Comparison of ENCODE assay signal across 6 cellular contexts in the genomic region with DNA sequence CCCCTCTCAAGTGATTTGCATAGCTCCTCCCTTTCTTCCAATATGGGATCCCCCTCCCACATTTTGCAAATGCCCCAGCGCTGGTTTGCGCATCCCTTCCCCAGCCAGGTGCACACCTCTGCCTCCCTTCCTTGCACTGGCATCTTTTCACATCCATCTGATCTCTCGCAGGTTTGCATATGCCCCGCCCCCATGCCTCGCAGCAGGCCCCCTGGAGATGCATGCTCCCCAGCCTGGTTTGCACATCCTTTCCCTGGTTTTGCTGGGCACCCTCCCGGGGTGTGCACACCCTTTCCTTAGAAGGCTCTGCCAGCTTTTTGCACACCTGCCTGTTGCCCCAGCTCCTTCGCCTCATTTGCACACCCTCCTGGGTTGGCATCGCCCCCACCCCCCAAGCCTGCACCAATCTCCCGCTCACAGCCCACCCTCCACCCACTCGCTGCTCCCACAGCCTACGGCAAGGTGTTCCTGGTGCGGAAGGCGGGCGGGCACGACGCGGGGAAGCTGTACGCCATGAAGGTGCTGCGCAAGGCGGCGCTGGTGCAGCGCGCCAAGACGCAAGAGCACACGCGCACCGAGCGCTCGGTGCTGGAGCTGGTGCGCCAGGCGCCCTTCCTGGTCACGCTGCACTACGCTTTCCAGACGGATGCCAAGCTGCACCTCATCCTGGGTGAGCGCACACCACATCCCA. TPM values are rescaled to one million over a fixed set of nuclear protein-coding genes. Genes with fewer than 3 reads are reported as not detected.
DNase-seq lines count a peak whose midpoint lies in the region; TF ChIP-seq lines count a peak whose summit lies in the region.

No MANE protein-coding gene starts in this region.

- H3K18ac ChIP-seq in neuronal stem cell (ENCODE audit: low read length), result peak overlapping the region; percentile 62

- H2AFZ ChIP-seq in neuronal stem cell (ENCODE audit: low read length), result peak overlapping the region; percentile 99

- H2AK5ac ChIP-seq in neuronal stem cell (ENCODE audit: low read depth, low read length), result peak overlapping the region; percentile 66

- peaks cover 9 to 42% of the 10 kb centered on the region in 2 donors for H3K36me3 ChIP-seq in neuronal stem cell (replicated peaks in 1 of 2; ENCODE audit: control insufficient read depth in 2 of 2, insufficient read depth in 2 of 2, low read length in 2 of 2)

- peaks cover 22 to 26% of the 10 kb centered on the region in 2 donors for H3K4me1 ChIP-seq in neuronal stem cell (ENCODE audit: control insufficient read depth in 2 of 2, insufficient read depth in 1 of 2, low read depth in 1 of 2, low read length in 2 of 2)

- H3K4me3 ChIP-seq in cardiac fibroblast (replicated peaks in 1 of 2; ENCODE audit: low read depth in 2 of 2, low read length in 2 of 2), result peak overlapping the region; percentile 97 to 98
- peak overlapping the region; percentile 90 to 96 for H3K4me3 ChIP-seq in neuronal stem cell (ENCODE audit: low read length in 2 of 2)

- peak overlapping the region; percentile 93 for H3K4me2 ChIP-seq in neuronal stem cell (ENCODE audit: insufficient read depth, low read length, poor library complexity, severe bottlenecking)

- H3K79me1 ChIP-seq in neuronal stem cell (ENCODE audit: low read depth, low read length), result peaks cover 4% of the 10 kb centered on the region

- H2BK12ac ChIP-seq in neuronal stem cell (ENCODE audit: low read length), result no peak overlapping the region

- TF ChIP-seq CTCF in cardiac fibroblast (IDR thresholded peaks at IDR 0.05; ENCODE audit: low read depth, low read length), result no peak

- peak overlapping the region; percentile 9 for H4K8ac ChIP-seq in neuronal stem cell (ENCODE audit: low read depth, low read length)

- peak overlapping the region; percentile 17 for H3K14ac ChIP-seq in neuronal stem cell (ENCODE audit: low read length)

- no peak overlapping the region for H3K4ac ChIP-seq in neuronal stem cell (ENCODE audit: low read length)

- H3K9ac ChIP-seq in neuronal stem cell (ENCODE audit: low read depth, low read length, poor library complexity), result peak overlapping the region; percentile 78

- H2BK120ac ChIP-seq in neuronal stem cell (ENCODE audit: low read depth, low read length), result no peak overlapping the region

- H3K9me3 ChIP-seq in neuronal stem cell (replicated peaks in 1 of 2; ENCODE audit: control insufficient read depth in 2 of 2, insufficient read depth in 1 of 2, low read depth in 1 of 2, low read length in 2 of 2), result no peaks in the 10 kb centered on the region

- peak overlapping the region; percentile 87 for H3K23ac ChIP-seq in neuronal stem cell (ENCODE audit: low read depth, low read length, poor library complexity)

- H3K27me3 ChIP-seq in neuronal stem cell (ENCODE audit: control insufficient read depth in 3 of 3, insufficient read depth in 3 of 3, low read depth in 1 of 3, low read length in 3 of 3), result no peaks in the 10 kb centered on the region

- peak overlapping the region; percentile 83 for H2BK15ac ChIP-seq in neuronal stem cell (ENCODE audit: low read length)

- H4K91ac ChIP-seq in neuronal stem cell (ENCODE audit: low read depth, low read length, poor library complexity), result no peak overlapping the region

- no peak overlapping the region for H2BK5ac ChIP-seq in neuronal stem cell (ENCODE audit: low read length)

- peak; percentile 27 for DNase-seq in activated naive CD4-positive, alpha-beta T cell treated with Interleukin-2 at 50 U/mL for 16 hours
- DNase-seq in activated naive CD4-positive, alpha-beta T cell treated with anti-CD3 and anti-CD28 coated beads, Interleukin-2, amount 50 U/mL, for 16 hours, result no peak
- DNase-seq in cardiac fibroblast (ENCODE audit: low read depth in 2 of 2) (no peak), neuronal stem cell (ENCODE audit: low spot score) (no peak), NCI-H146 (lab: John Stamatoyannopoulos, UW) (no peak), RKO (ENCODE audit: low spot score) (no peak)

- H3K27ac ChIP-seq in neuronal stem cell (replicated peaks; ENCODE audit: low read length), result no peak overlapping the region

- no CpG with 5 or more reads among the region's 35 CpGs for WGBS in neuronal stem cell (ENCODE audit: extremely low coverage in 2 of 2, insufficient read length in 2 of 2, insufficient replicate concordance in 1 of 2), 2 donors

RNA-seq across cellular contexts. Expression of gene RPS6KA4, which starts 0.9 kb away (rescaled TPM):
- 5.7 TPM for polyA plus RNA-seq in neuronal stem cell (2013, experiment 1 of 2)
- polyA plus RNA-seq in neuronal stem cell (2013, experiment 2 of 2), result 5.0 TPM

RNA-seq across cellular contexts. Expression of gene CCDC88B, which starts 19.9 kb away (rescaled TPM):
- polyA plus RNA-seq in neuronal stem cell (2013, experiment 1 of 2), result 4.0 TPM
- 4.5 TPM for polyA plus RNA-seq in neuronal stem cell (2013, experiment 2 of 2)

RNA-seq across cellular contexts. Expression of gene PRDX5, which starts 41.9 kb away (rescaled TPM):
- 142 TPM for polyA plus RNA-seq in neuronal stem cell (2013, experiment 1 of 2)
- 136 TPM for polyA plus RNA-seq in neuronal stem cell (2013, experiment 2 of 2)

RNA-seq across cellular contexts. Expression of gene TRMT112, which starts 42.5 kb away (rescaled TPM):
- 529 TPM for polyA plus RNA-seq in neuronal stem cell (2013, experiment 1 of 2)
- polyA plus RNA-seq in neuronal stem cell (2013, experiment 2 of 2), result 505 TPM

RNA-seq across cellular contexts. Expression of gene ESRRA, which starts 54.5 kb away (rescaled TPM):
- polyA plus RNA-seq in neuronal stem cell (2013, experiment 1 of 2), result 5.3 TPM
- polyA plus RNA-seq in neuronal stem cell (2013, experiment 2 of 2), result 5.6 TPM
